ENCODE assay signal across 20 cellular contexts in the genomic region with DNA sequence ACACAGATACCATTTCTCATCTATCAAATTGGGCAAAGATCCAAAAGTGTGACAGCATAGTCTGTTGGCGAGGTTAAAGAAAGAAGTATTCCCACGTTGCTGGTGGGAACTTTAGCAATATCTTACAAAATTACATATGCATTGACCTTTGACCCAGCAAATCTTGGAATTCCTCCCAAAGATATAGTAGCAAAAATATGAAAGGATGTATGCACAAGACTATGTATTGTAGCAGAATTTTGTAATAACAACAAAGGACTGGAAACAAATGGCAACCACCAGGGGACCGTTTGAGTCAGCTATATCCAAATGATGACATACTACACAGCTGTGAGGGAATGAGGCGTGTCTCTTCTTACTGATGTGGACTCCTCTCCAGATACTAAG. TPM values are rescaled to one million over a fixed set of nuclear protein-coding genes. Genes with fewer than 3 reads are reported as not detected.
DNase-seq lines count a peak whose midpoint lies in the region; ATAC-seq and TF ChIP-seq lines count a peak whose summit lies in the region.
"Had no signal": no experiment of that assay in that cellular context is flagged by ENCODE, and none has a peak within 500 bp of the region (broad histone marks: within the 10 kb centered on the region; RNA-seq: fewer than 3 reads in every experiment).

No MANE protein-coding gene starts in this region.

- no peaks in the 10 kb centered on the region for H3K9me2 ChIP-seq in GM23248 (ENCODE audit: insufficient read depth)

- no peak for ATAC-seq in GM21825 (IDR thresholded peaks at IDR 0.05; ENCODE audit: unreplicated experiment)
- no peak for ATAC-seq in natural killer cell
- ATAC-seq in GM21423 (IDR thresholded peaks at IDR 0.05; ENCODE audit: unreplicated experiment), result no peak
- ATAC-seq: heart right ventricle, left colon had no signal

- POLR2A ChIA-PET in A673 (lab: Charles Lee; ENCODE audit: low non-redundant PET), result no interaction called here

- TF ChIP-seq POLR2A in Peyer's patch (IDR thresholded peaks at IDR 0.05), result no peak

- DNase-seq in A673 (ENCODE audit: low spot score), result peak; percentile 56
- DNase-seq in GM23248, result peak; percentile 50
- DNase-seq in RKO (ENCODE audit: low spot score), result peak; percentile 58
- DNase-seq in fibroblast of villous mesenchyme (ENCODE audit: low read depth), result peak; percentile 3
- no peak for DNase-seq in natural killer cell
- DNase-seq in Peyer's patch, result no peak
- DNase-seq: activated naive CD4-positive, alpha-beta T cell treated with anti-CD3 and anti-CD28 coated beads, Interleukin-2, amount 50 U/mL, for 16 hours; DMS79; heart right ventricle; left colon; NCI-H1930; NCI-H748 treated with DMSO at 0.1 percent for 48 hours; stimulated activated CD4-positive, alpha-beta T cell treated with anti-CD3 and anti-CD28 coated beads, Interleukin-2, amount 100 ng/mL, for 24 hours had no signal

- BruUV-seq in A673 (replicated peaks; lab: Mats Ljungman, UMichigan), result no TSS peak

- no peaks in the 10 kb centered on the region for H3K36me3 ChIP-seq in A673 (ENCODE audit: insufficient read depth, low read length, poor library complexity, severe bottlenecking)
- no peaks in the 10 kb centered on the region for H3K36me3 ChIP-seq in GM23248 (ENCODE audit: low read depth)
- no peaks in the 10 kb centered on the region for H3K36me3 ChIP-seq in Peyer's patch
- H3K36me3 ChIP-seq: BLaER1 treated with 17β-estradiol and CSF1 and Interleukin-3, amounts not matched to agents 10 nM and 100 nM; heart right ventricle; SJCRH30; vagina had no signal

- intact Hi-C loops in A673 (cut with micrococcal nuclease; ENCODE audit: unreplicated experiment), result no loop called here
- intact Hi-C loops in natural killer cell (cut with micrococcal nuclease), result no loop called here

- H3K4me3 Mint-ChIP-seq in natural killer cell, result no peak overlapping the region
- H3K4me3 Mint-ChIP-seq: central memory CD8-positive, alpha-beta T cell; IgD-negative memory B cell had no signal

- 9 to 19% methylated on average over 4 of the region's 4 CpGs for WGBS in GM23248 (ENCODE audit: low coverage in 1 of 2, low lambda C conversion rate in 2 of 2, missing lambda C conversion rate in 2 of 2), 2 experiments

- in situ Hi-C loops in GM23248 (cut with MboI), result no loop called here

- H3F3A ChIP-seq in GM23248 (ENCODE audit: insufficient read depth), result no peaks in the 10 kb centered on the region

- 0 out of 2 replicates have a peak, but pooled peaks have one; percentile 31 for TF ChIP-seq CTCF in A673 (conservative IDR thresholded peaks at IDR 0.05; ENCODE audit: low read depth, low read length)
- no peak for TF ChIP-seq CTCF in fibroblast of villous mesenchyme (IDR thresholded peaks at IDR 0.05; ENCODE audit: insufficient read depth, low read depth, low read length)
- TF ChIP-seq CTCF in natural killer cell (IDR thresholded peaks at IDR 0.05), result no peak
- TF ChIP-seq CTCF in Peyer's patch (IDR thresholded peaks at IDR 0.05), result no peak

- no peaks in the 10 kb centered on the region for H3K79me2 ChIP-seq in GM23248 (ENCODE audit: insufficient read depth)

- H3K9me3 ChIP-seq in A673 (ENCODE audit: low read depth, low read length, poor library complexity, severe bottlenecking), result no peaks in the 10 kb centered on the region
- no peaks in the 10 kb centered on the region for H3K9me3 ChIP-seq in GM23248 (ENCODE audit: low read depth)
- H3K9me3 ChIP-seq in Peyer's patch, result no peaks in the 10 kb centered on the region
- H3K9me3 ChIP-seq: BLaER1 treated with 17β-estradiol and CSF1 and Interleukin-3, amounts not matched to agents 10 nM and 100 nM; heart right ventricle; SJCRH30; vagina had no signal

- H3K27ac Mint-ChIP-seq in natural killer cell, result no peak overlapping the region
- H3K27ac Mint-ChIP-seq: IgD-negative memory B cell had no signal

- no peaks in the 10 kb centered on the region for H4K20me1 ChIP-seq in GM23248 (ENCODE audit: insufficient read depth)
- H4K20me1 ChIP-seq: BLaER1 treated with 17β-estradiol and CSF1 and Interleukin-3, amounts not matched to agents 10 nM and 100 nM had no signal

- H3K9ac ChIP-seq in GM23248, result no peak overlapping the region
- H3K9ac ChIP-seq: BLaER1 treated with 17β-estradiol and CSF1 and Interleukin-3, amounts not matched to agents 10 nM and 100 nM had no signal

- H3K4me1 ChIP-seq in A673 (ENCODE audit: insufficient read depth, low read length, poor library complexity, severe bottlenecking) (peaks cover 3% of the 10 kb centered on the region), GM23248 (ENCODE audit: insufficient read depth) (no peaks in the 10 kb centered on the region), Peyer's patch (peaks cover 0 to 6% (median 1%) of the 10 kb centered on the region in 4 donors)
- H3K4me1 ChIP-seq: heart right ventricle, vagina had no signal

- H3K27me3 Mint-ChIP-seq in natural killer cell (ENCODE audit: low read depth in 2 of 2), result peaks cover 36 to 47% of the 10 kb centered on the region in 2 donors

- no peak overlapping the region for H3K4me2 ChIP-seq in GM23248 (ENCODE audit: unreplicated experiment)

- no peak overlapping the region for H2AFZ ChIP-seq in GM23248

- no peaks in the 10 kb centered on the region for H3K27me3 ChIP-seq in A673 (replicated peaks; ENCODE audit: insufficient read depth, low read depth, low read length, poor library complexity)
- H3K27me3 ChIP-seq in GM23248 (replicated peaks; ENCODE audit: insufficient read depth), result peaks cover 13% of the 10 kb centered on the region
- H3K27me3 ChIP-seq in Peyer's patch, result no peaks in the 10 kb centered on the region
- H3K27me3 ChIP-seq: BLaER1 treated with 17β-estradiol and CSF1 and Interleukin-3, amounts not matched to agents 10 nM and 100 nM; vagina had no signal

- no peaks in the 10 kb centered on the region for H3K36me3 Mint-ChIP-seq in natural killer cell
- H3K36me3 Mint-ChIP-seq: IgD-negative memory B cell had no signal

- H3K9me3 Mint-ChIP-seq in natural killer cell, result no peaks in the 10 kb centered on the region
- H3K9me3 Mint-ChIP-seq: central memory CD8-positive, alpha-beta T cell; IgD-negative memory B cell had no signal

- H3K4me1 Mint-ChIP-seq in natural killer cell, result peaks cover 4 to 6% of the 10 kb centered on the region in 2 donors

- CTCF ChIA-PET in A673 (lab: Charles Lee), result no interaction called here

- H3K4me3 ChIP-seq in A673 (ENCODE audit: low read depth, low read length, poor library complexity, severe bottlenecking) (no peak overlapping the region), GM23248 (no peak overlapping the region), fibroblast of villous mesenchyme (ENCODE audit: low read depth, low read length) (no peak overlapping the region), Peyer's patch (no peak overlapping the region)
- H3K4me3 ChIP-seq: BLaER1 treated with 17β-estradiol and CSF1 and Interleukin-3, amounts not matched to agents 10 nM and 100 nM; heart right ventricle; SJCRH30; vagina had no signal

- no peak overlapping the region for H3K27ac ChIP-seq in A673 (ENCODE audit: low read depth, low read length, poor library complexity, severe bottlenecking)
- H3K27ac ChIP-seq in GM23248, result no peak overlapping the region
- no peak overlapping the region for H3K27ac ChIP-seq in Peyer's patch
- H3K27ac ChIP-seq: heart right ventricle, SJCRH30, vagina had no signal

RNA-seq across cellular contexts. Expression of a gene that starts 50.2 kb away (rescaled TPM):
- total RNA-seq in A673 (2021) (1.5 and 4.0 TPM in 2 replicates), fibroblast of villous mesenchyme (0.64 and 2.6 TPM in 2 replicates), natural killer cell (under 1 TPM in 2 of 3 donors, not detected in 1; 0.39 to 0.60 TPM), Peyer's patch (1 to 10 TPM; 2.4 to 8.5 (median 3.4) TPM)
- not detected in 2 replicates for total RNA-seq in GM23248 (2014; rRNA removed; shearing (Covaris generic))
- polyA plus RNA-seq in GM23248 (2016; fragmentation: Nextera tagmentation; extraction: Ambion mirVana), result not detected in 2 replicates

Comparison
In these comparisons a context has a peak if more than half of its experiments do, and no peak if none do; other contexts are left out.
1. DNase-seq: peak in A673 (single experiment), GM23248 (single experiment), RKO (single experiment) and fibroblast of villous mesenchyme (single experiment); none in natural killer cell (single experiment) and Peyer's patch (0 of 3).